ENCODE assay signal across 8 cellular contexts in genomic region chrX:100615015-100615414, GRCh38. TPM values are rescaled to one million over a fixed set of nuclear protein-coding genes. Genes with fewer than 3 reads are reported as not detected.
DNase-seq lines count a peak whose midpoint lies in the region; ATAC-seq, FAIRE-seq and TF ChIP-seq lines count a peak whose summit lies in the region.

No MANE protein-coding gene starts in this region.

- H3K27me3 Mint-ChIP-seq in natural killer cell treated with Interleukin-12 subunit alpha and Interleukin-12 subunit beta and Interleukin-15 and Interleukin-18, amount 100 ng/mL, for 72 hours = peaks cover 11 to 16% of the 10 kb centered on the region in 2 donors

- TF ChIP-seq CTCF in AG09309 (IDR thresholded peaks at IDR 0.05; ENCODE audit: control insufficient read depth, insufficient read depth, low read depth, low read length, missing control alignments) = peak; percentile 72
- peak in 2 of 3 donors; percentile 9 to 33 for TF ChIP-seq CTCF in breast epithelium (IDR thresholded peaks at IDR 0.05)

- H3K36me3 Mint-ChIP-seq in natural killer cell treated with Interleukin-12 subunit alpha and Interleukin-12 subunit beta and Interleukin-15 and Interleukin-18, amount 100 ng/mL, for 72 hours = no peaks in the 10 kb centered on the region

- peak; percentile 99 for ATAC-seq in HG02588 (IDR thresholded peaks at IDR 0.05; ENCODE audit: unreplicated experiment)
- ATAC-seq in natural killer cell treated with Interleukin-12 subunit alpha and Interleukin-12 subunit beta and Interleukin-15 and Interleukin-18, amount 100 ng/mL, for 72 hours = no peak

- H3K9me3 ChIP-seq in breast epithelium = no peaks in the 10 kb centered on the region

- peak; percentile 66 for FAIRE-seq in GM12892 (lab: Jason Lieb, UNC)

- peaks cover 0 to 42% of the 10 kb centered on the region in 2 donors for H3K27me3 ChIP-seq in breast epithelium

- H3K27ac Mint-ChIP-seq in natural killer cell treated with Interleukin-12 subunit alpha and Interleukin-12 subunit beta and Interleukin-15 and Interleukin-18, amount 100 ng/mL, for 72 hours = no peak overlapping the region

- intact Hi-C loops in breast epithelium (cut with DNase I; ENCODE audit: low total_unique reads) = loop anchor here (10.0 kb wide), 1 partner anchor 280 kb away; no protein-coding TSS in a partner anchor

- TF ChIP-seq POLR2A in GM12892 (IDR thresholded peaks at IDR 0.05; ENCODE audit: low read depth, low read length) = no peak
- TF ChIP-seq POLR2A in breast epithelium (IDR thresholded peaks at IDR 0.05) = no peak

- H3K4me3 Mint-ChIP-seq in natural killer cell treated with Interleukin-12 subunit alpha and Interleukin-12 subunit beta and Interleukin-15 and Interleukin-18, amount 100 ng/mL, for 72 hours = no peak overlapping the region

- no peak overlapping the region for H3K27ac ChIP-seq in breast epithelium

- H3K36me3 ChIP-seq in breast epithelium = no peaks in the 10 kb centered on the region

- no peaks in the 10 kb centered on the region for H3K9me3 Mint-ChIP-seq in natural killer cell treated with Interleukin-12 subunit alpha and Interleukin-12 subunit beta and Interleukin-15 and Interleukin-18, amount 100 ng/mL, for 72 hours

- no peaks in the 10 kb centered on the region for H3K4me1 Mint-ChIP-seq in natural killer cell treated with Interleukin-12 subunit alpha and Interleukin-12 subunit beta and Interleukin-15 and Interleukin-18, amount 100 ng/mL, for 72 hours (ENCODE audit: low read depth in 2 of 2)

- DNase-seq in AG09309 (ENCODE audit: low read depth) (peak; percentile 20), GM12892 (ENCODE audit: insufficient read length) (no peak), NAMALWA (ENCODE audit: low spot score) (peak; percentile 24), breast epithelium (ENCODE audit: low spot score in 2 of 2) (no peak), myocyte (ENCODE audit: low read depth) (peak; percentile 62), NOMO-1 treated with dmso at 0.1 percent for 144 hours (lab: John Stamatoyannopoulos, UW; ENCODE audit: unreplicated experiment) (no peak)
- DNase-seq in natural killer cell treated with Interleukin-12 subunit alpha and Interleukin-12 subunit beta and Interleukin-15 and Interleukin-18, amount 100 ng/mL, for 72 hours (ENCODE audit: low spot score) = no peak

- H3K4me1 ChIP-seq in breast epithelium = no peaks in the 10 kb centered on the region

- no peak overlapping the region for H3K4me3 ChIP-seq in AG09309 (ENCODE audit: control insufficient read depth, low read depth, low read length)
- H3K4me3 ChIP-seq in breast epithelium = no peak overlapping the region

RNA-seq across cellular contexts. Expression of gene TSPAN6, which starts 21.6 kb away (rescaled TPM):
- polyA plus RNA-seq in GM12892 (2012; ENCODE audit: missing spikeins) = 0.28 TPM
- 10 to 100 TPM; 30.9 to 49.5 (median 40.6) TPM for total RNA-seq in breast epithelium
- total RNA-seq in myocyte = 28.2 and 29.2 TPM in 2 replicates
- polyA plus RNA-seq in myocyte (2012) = 21.9 TPM
- not detected for total RNA-seq in natural killer cell treated with Interleukin-12 subunit alpha and Interleukin-12 subunit beta and Interleukin-15 and Interleukin-18, amount 100 ng/mL, for 72 hours

RNA-seq across cellular contexts. Expression of gene SRPX2, which starts 29.0 kb away (rescaled TPM):
- polyA plus RNA-seq in GM12892 (2012; ENCODE audit: missing spikeins) = not detected
- total RNA-seq in breast epithelium = 10 to 100 TPM; 15.2 to 61.0 (median 32.6) TPM
- total RNA-seq in myocyte = 42.1 and 67.7 TPM in 2 replicates
- 31.6 TPM for polyA plus RNA-seq in myocyte (2012)
- not detected for total RNA-seq in natural killer cell treated with Interleukin-12 subunit alpha and Interleukin-12 subunit beta and Interleukin-15 and Interleukin-18, amount 100 ng/mL, for 72 hours

RNA-seq across cellular contexts. Expression of gene TNMD, which starts 30.3 kb away (rescaled TPM):
- polyA plus RNA-seq in GM12892 (2012; ENCODE audit: missing spikeins) = not detected
- 10 to 100 TPM in 1 of 3 donors, 1 to 10 TPM in 2; 1.3 to 16.6 (median 7.5) TPM for total RNA-seq in breast epithelium
- not detected in 2 replicates for total RNA-seq in myocyte
- not detected for polyA plus RNA-seq in myocyte (2012)
- total RNA-seq in natural killer cell treated with Interleukin-12 subunit alpha and Interleukin-12 subunit beta and Interleukin-15 and Interleukin-18, amount 100 ng/mL, for 72 hours = not detected

Comparison
In these comparisons a context has a peak if more than half of its experiments do, and no peak if none do; other contexts are left out.
1. DNase-seq: peak in AG09309 (single experiment), NAMALWA (single experiment) and myocyte (single experiment); none in GM12892 (single experiment), breast epithelium (0 of 2), NOMO-1 treated with dmso at 0.1 percent for 144 hours (single experiment) and natural killer cell treated with Interleukin-12 subunit alpha and Interleukin-12 subunit beta and Interleukin-15 and Interleukin-18, amount 100 ng/mL, for 72 hours (single experiment).
2. RNA of gene TSPAN6, which starts 21.6 kb away (total RNA-seq): 30.9 to 49.5 TPM in breast epithelium and 28.2 to 29.2 TPM in myocyte; not detected in natural killer cell treated with Interleukin-12 subunit alpha and Interleukin-12 subunit beta and Interleukin-15 and Interleukin-18, amount 100 ng/mL, for 72 hours; every median in the first group is over 10 times any median in the second.
3. RNA of gene SRPX2, which starts 29.0 kb away (total RNA-seq): 42.1 to 67.7 TPM in myocyte and 15.2 to 61.0 TPM in breast epithelium; not detected in natural killer cell treated with Interleukin-12 subunit alpha and Interleukin-12 subunit beta and Interleukin-15 and Interleukin-18, amount 100 ng/mL, for 72 hours; every median in the first group is over 10 times any median in the second.